ENCODE assay signal across 12 cellular contexts in genomic region chr13:27044837-27045570, GRCh38.
DNase-seq lines count a peak whose midpoint lies in the region; ATAC-seq, FAIRE-seq and TF ChIP-seq lines count a peak whose summit lies in the region.
"Had no signal": no experiment of that assay in that cellular context is flagged by ENCODE, and none has a peak within 500 bp of the region (broad histone marks: within the 10 kb centered on the region; RNA-seq: fewer than 3 reads in every experiment).

No MANE protein-coding gene starts in this region.

- intact Hi-C loops in HepG2 (cut with micrococcal nuclease; ENCODE audit: unreplicated experiment) = no loop called here
- intact Hi-C loops in right lobe of liver (cut with DNase I) = no loop called here
- intact Hi-C loops in prostate gland (cut with DNase I) = no loop called here

- H3K36me3 ChIP-seq in HepG2 (replicated peaks in 1 of 2; ENCODE audit: control insufficient read depth in 1 of 2, insufficient read depth in 2 of 2, low read length in 2 of 2) (no peaks in the 10 kb centered on the region), right lobe of liver (no peaks in the 10 kb centered on the region), brain microvascular endothelial cell (replicated peaks) (no peaks in the 10 kb centered on the region), prostate gland (no peaks in the 10 kb centered on the region)

- H3K9me3 ChIP-seq in HepG2 (ENCODE audit: low read length) (no peaks in the 10 kb centered on the region), right lobe of liver (no peaks in the 10 kb centered on the region), prostate gland (no peaks in the 10 kb centered on the region)

- no peak overlapping the region for H3K4me2 ChIP-seq in HepG2 (ENCODE audit: low read depth, low read length)

- peak overlapping the region; percentile 56 for H3K4me3 Mint-ChIP-seq in activated CD8-positive, alpha-beta T cell treated with anti-CD3 and anti-CD28 coated beads, Interleukin-2, amount 10 ng/mL, durations not matched to agents 7 days and 5 days
- H3K4me3 Mint-ChIP-seq in stimulated activated naive CD8-positive, alpha-beta T cell treated with anti-CD3 and anti-CD28 coated beads, Interleukin-15, amount 100 ng/mL, for 72 hours = peak overlapping the region in 1 of 2 donors; percentile 12

- no peak overlapping the region for H2AFZ ChIP-seq in HepG2 (ENCODE audit: low read length)

- in situ Hi-C loops in HepG2 (cut with HindIII; ENCODE audit: extremely low pct_ligation_motif_present, low pct_unique_long_range_greater_than_20kb) (no loop called here), brain microvascular endothelial cell (cut with HindIII; ENCODE audit: low pct_ligation_motif_present, low sequenced_read_pairs) (no loop called here)

- POLR2A ChIA-PET in HepG2 (lab: Yijun Ruan, JAX) = no interaction called here
- POLR2A ChIA-PET in activated CD8-positive, alpha-beta T cell treated with anti-CD3 and anti-CD28 coated beads, Interleukin-2, amount 10 ng/mL, durations not matched to agents 7 days and 5 days (lab: Charles Lee) = interaction anchor here (0.7 to 1.6 kb wide), 7 partner anchors 8 to 212 kb away, joined by 3 to 6 read pairs (median 4); no protein-coding TSS in a partner anchor

- CTCF ChIA-PET in HepG2 (lab: Yijun Ruan, JAX; ENCODE audit: low intra/inter-chr PET ratio, low total read pairs) = no interaction called here
- CTCF ChIA-PET in activated CD8-positive, alpha-beta T cell treated with anti-CD3 and anti-CD28 coated beads, Interleukin-2, amount 10 ng/mL, durations not matched to agents 7 days and 5 days (lab: Charles Lee) = interaction anchor here (1.0 to 1.8 kb wide), 4 partner anchors 9 to 209 kb away, joined by 3 to 4 read pairs (median 4); no protein-coding TSS in a partner anchor

- H3K4me3 ChIP-seq in HepG2 (replicated peaks in 1 of 3; ENCODE audit: insufficient read depth in 1 of 3, low read depth in 2 of 3, low read length in 3 of 3) = no peak overlapping the region
- no peak overlapping the region for H3K4me3 ChIP-seq in right lobe of liver
- H3K4me3 ChIP-seq in brain microvascular endothelial cell (ENCODE audit: low read depth, low read length) = no peak overlapping the region
- no peak overlapping the region for H3K4me3 ChIP-seq in prostate gland

- no peak for DNase-seq in HepG2 (ENCODE audit: low spot score)
- no peak for DNase-seq in right lobe of liver
- peak; percentile 68 for DNase-seq in activated CD8-positive, alpha-beta T cell treated with anti-CD3 and anti-CD28 coated beads, Interleukin-2, amount 10 ng/mL, durations not matched to agents 7 days and 5 days
- DNase-seq in stimulated activated naive CD8-positive, alpha-beta T cell treated with anti-CD3 and anti-CD28 coated beads, Interleukin-15, amount 100 ng/mL, for 72 hours = no peak
- no peak for DNase-seq in brain microvascular endothelial cell
- no peak for DNase-seq in NCI-H748 treated with DMSO at 0.1 percent for 48 hours (lab: John Stamatoyannopoulos, UW)
- no peak for DNase-seq in prostate gland (ENCODE audit: low spot score)
- DNase-seq: AML-193, NCI-H2081 treated with DMSO at 0.1 percent for 48 hours, posterior cingulate gyrus had no signal

- TF ChIP-seq RAD21 in HepG2 (CRISPR knock-in tag; IDR thresholded peaks at IDR 0.05) = no peak

- no peak overlapping the region for H3K27ac ChIP-seq in HepG2 (ENCODE audit: extremely low read length, insufficient read depth, low read length)
- no peak overlapping the region for H3K27ac ChIP-seq in right lobe of liver
- H3K27ac ChIP-seq in brain microvascular endothelial cell = no peak overlapping the region
- no peak overlapping the region for H3K27ac ChIP-seq in prostate gland

- no peaks in the 10 kb centered on the region for H3K9me3 Mint-ChIP-seq in activated CD8-positive, alpha-beta T cell treated with anti-CD3 and anti-CD28 coated beads, Interleukin-2, amount 10 ng/mL, durations not matched to agents 7 days and 5 days (ENCODE audit: insufficient read depth)
- no peaks in the 10 kb centered on the region for H3K9me3 Mint-ChIP-seq in stimulated activated naive CD8-positive, alpha-beta T cell treated with anti-CD3 and anti-CD28 coated beads, Interleukin-15, amount 100 ng/mL, for 72 hours

- no peaks in the 10 kb centered on the region for H4K20me1 ChIP-seq in HepG2 (ENCODE audit: insufficient read depth, low read length)

- H3K4me1 ChIP-seq in HepG2 (ENCODE audit: insufficient read depth, low read length) (no peaks in the 10 kb centered on the region), right lobe of liver (no peaks in the 10 kb centered on the region), prostate gland (replicated peaks) (no peaks in the 10 kb centered on the region)

- ATAC-seq in HepG2 = no peak; the same call in 2 of the 3 replicates
- no peak for ATAC-seq in right lobe of liver
- ATAC-seq in HG03175 (IDR thresholded peaks at IDR 0.05; ENCODE audit: unreplicated experiment) = peak; percentile 80
- ATAC-seq in activated CD8-positive, alpha-beta T cell treated with anti-CD3 and anti-CD28 coated beads, Interleukin-2, amount 10 ng/mL, durations not matched to agents 7 days and 5 days = peak; percentile 93
- ATAC-seq in stimulated activated naive CD8-positive, alpha-beta T cell treated with anti-CD3 and anti-CD28 coated beads, Interleukin-15, amount 100 ng/mL, for 72 hours = peak; percentile 84

- no peaks in the 10 kb centered on the region for H3K36me3 Mint-ChIP-seq in activated CD8-positive, alpha-beta T cell treated with anti-CD3 and anti-CD28 coated beads, Interleukin-2, amount 10 ng/mL, durations not matched to agents 7 days and 5 days (ENCODE audit: low read depth)

- TF ChIP-seq EP300 in HepG2 (IDR thresholded peaks at IDR 0.05; ENCODE audit: low read depth in 2 of 2, low read length in 2 of 2) (no peak), HepG2 (CRISPR knock-in tag; IDR thresholded peaks at IDR 0.05; ENCODE audit: borderline replicate concordance) (no peak)

- peak overlapping the region; percentile 94 for H3K27ac Mint-ChIP-seq in activated CD8-positive, alpha-beta T cell treated with anti-CD3 and anti-CD28 coated beads, Interleukin-2, amount 10 ng/mL, durations not matched to agents 7 days and 5 days
- H3K27ac Mint-ChIP-seq in stimulated activated naive CD8-positive, alpha-beta T cell treated with anti-CD3 and anti-CD28 coated beads, Interleukin-15, amount 100 ng/mL, for 72 hours = peak overlapping the region in 1 of 2 donors; percentile 64

- FAIRE-seq in HepG2 (lab: Jason Lieb, UNC) = no peak
- FAIRE-seq: endothelial cell of umbilical vein had no signal

- H3K27me3 Mint-ChIP-seq in activated CD8-positive, alpha-beta T cell treated with anti-CD3 and anti-CD28 coated beads, Interleukin-2, amount 10 ng/mL, durations not matched to agents 7 days and 5 days (ENCODE audit: low read depth) = no peaks in the 10 kb centered on the region
- H3K27me3 Mint-ChIP-seq in stimulated activated naive CD8-positive, alpha-beta T cell treated with anti-CD3 and anti-CD28 coated beads, Interleukin-15, amount 100 ng/mL, for 72 hours = no peaks in the 10 kb centered on the region

- 52% methylated on average over 14 of the region's 15 CpGs for WGBS in HepG2 (ENCODE audit: low lambda C conversion rate)
- WGBS in right lobe of liver (ENCODE audit: insufficient coverage, low coverage, low lambda C conversion rate, missing lambda C conversion rate) = 52% methylated on average over 3 of the region's 15 CpGs
- 80% methylated on average over 15 of the region's 15 CpGs for WGBS in prostate gland

- H3K27me3 ChIP-seq in HepG2 (ENCODE audit: control insufficient read depth in 1 of 2, insufficient read depth in 2 of 2, low read length in 2 of 2) (peaks cover 3 to 17% of the 10 kb centered on the region in 2 experiments; a peak in 2 of 5 replicates), right lobe of liver (no peaks in the 10 kb centered on the region), brain microvascular endothelial cell (replicated peaks) (no peaks in the 10 kb centered on the region), prostate gland (replicated peaks; ENCODE audit: insufficient read depth) (no peaks in the 10 kb centered on the region)

- no peaks in the 10 kb centered on the region for H3K79me2 ChIP-seq in HepG2 (ENCODE audit: insufficient read depth, low read length)

- no TSS peak for BruUV-seq in HepG2 (replicated peaks; lab: Mats Ljungman, UMichigan)

- H3K4me1 Mint-ChIP-seq in activated CD8-positive, alpha-beta T cell treated with anti-CD3 and anti-CD28 coated beads, Interleukin-2, amount 10 ng/mL, durations not matched to agents 7 days and 5 days (ENCODE audit: low read depth) = peaks cover 40% of the 10 kb centered on the region
- H3K4me1 Mint-ChIP-seq in stimulated activated naive CD8-positive, alpha-beta T cell treated with anti-CD3 and anti-CD28 coated beads, Interleukin-15, amount 100 ng/mL, for 72 hours = peaks cover 31% of the 10 kb centered on the region

- TF ChIP-seq CTCF in HepG2 (CRISPR knock-in tag; IDR thresholded peaks at IDR 0.05) (no peak), right lobe of liver (IDR thresholded peaks at IDR 0.05) (no peak), brain microvascular endothelial cell (IDR thresholded peaks at IDR 0.05; ENCODE audit: low read depth, low read length, missing control alignments) (no peak), prostate gland (IDR thresholded peaks at IDR 0.05) (no peak)

- no peak overlapping the region for H3K9ac ChIP-seq in HepG2 (ENCODE audit: insufficient read depth, low read depth, low read length)

- TF ChIP-seq POLR2A in HepG2 (IDR thresholded peaks at IDR 0.05; ENCODE audit: insufficient read depth in 1 of 2, low read depth in 2 of 2, low read length in 2 of 2) (no peak), right lobe of liver (IDR thresholded peaks at IDR 0.05) (no peak), prostate gland (IDR thresholded peaks at IDR 0.05) (no peak)

TF ChIP-seq in HepG2, 621 proteins besides CTCF, POLR2A, EP300 and RAD21:
- TF ChIP-seq MNT (IDR thresholded peaks at IDR 0.05) = peak; percentile 18; the same call in 1 of the 2 replicates
- no peak for TF ChIP-seq ZNF746 (CRISPR knock-in tag; IDR thresholded peaks at IDR 0.05)

Comparison
In these comparisons a context has a peak if more than half of its experiments do, and no peak if none do; other contexts are left out.
1. ATAC-seq: peak in HG03175 (single experiment), activated CD8-positive, alpha-beta T cell treated with anti-CD3 and anti-CD28 coated beads, Interleukin-2, amount 10 ng/mL, durations not matched to agents 7 days and 5 days (single experiment) and stimulated activated naive CD8-positive, alpha-beta T cell treated with anti-CD3 and anti-CD28 coated beads, Interleukin-15, amount 100 ng/mL, for 72 hours (single experiment); none in HepG2 (single experiment) and right lobe of liver (0 of 4).